Comparison of ENCODE assay signal across 8 cellular contexts in the genomic region with DNA sequence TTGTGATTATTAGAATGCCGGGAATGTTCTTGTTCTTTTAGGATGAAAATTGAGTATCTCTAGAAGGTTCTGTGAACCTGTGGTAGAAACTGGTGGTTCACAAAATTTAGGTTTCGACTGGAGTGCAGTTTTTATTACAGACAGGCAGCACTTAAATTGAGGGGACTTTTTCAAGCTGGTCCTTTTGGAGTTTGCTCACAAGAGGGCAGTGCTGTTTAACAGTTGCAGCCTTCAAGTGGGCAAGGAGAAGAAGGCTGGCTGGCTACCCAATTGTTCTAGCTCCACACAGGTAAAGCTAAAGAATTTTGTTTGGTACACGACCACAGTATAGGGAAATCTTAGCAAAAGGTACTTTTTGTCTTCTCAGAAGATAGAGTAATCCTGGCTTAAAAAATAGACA.
A peak's percentile ranks its signal among the peaks of the same experiment; 100 is the strongest.
DNase-seq lines count a peak whose midpoint lies in the region; ATAC-seq and TF ChIP-seq lines count a peak whose summit lies in the region.

No MANE protein-coding gene starts in this region.

- H3K9me3 ChIP-seq in heart right ventricle, result no peaks in the 10 kb centered on the region

- intact Hi-C loops in heart right ventricle (cut with DNase I), result loop anchor here in 3 of 10 donors (10.0 kb wide), 2 partner anchors 608 to 638 kb away; no protein-coding TSS in a partner anchor

- no peaks in the 10 kb centered on the region for H3K36me3 Mint-ChIP-seq in activated naive CD8-positive, alpha-beta T cell treated with anti-CD3 and anti-CD28 coated beads, Interleukin-2, amount 10 ng/mL, durations not matched to agents 7 days and 5 days

- peak; percentile 17 to 72 (median 58) for TF ChIP-seq CTCF in heart right ventricle (IDR thresholded peaks at IDR 0.05)

- H3K27ac ChIP-seq in heart right ventricle, result no peak overlapping the region

- peak; percentile 34 for DNase-seq in DMS153 (lab: John Stamatoyannopoulos, UW)
- peak; percentile 7 for DNase-seq in GM19240 (ENCODE audit: insufficient read length, low spot score)
- peak; percentile 78 for DNase-seq in NCI-H82 (lab: John Stamatoyannopoulos, UW)
- no peak for DNase-seq in activated naive CD8-positive, alpha-beta T cell treated with anti-CD3 and anti-CD28 coated beads, Interleukin-2, amount 10 ng/mL, durations not matched to agents 7 days and 5 days
- peak in 1 of 2 donors; percentile 43 for DNase-seq in heart right ventricle
- peak; percentile 79 for DNase-seq in retina

- H3K4me3 Mint-ChIP-seq in activated naive CD8-positive, alpha-beta T cell treated with anti-CD3 and anti-CD28 coated beads, Interleukin-2, amount 10 ng/mL, durations not matched to agents 7 days and 5 days, result no peak overlapping the region

- H3K4me1 Mint-ChIP-seq in activated naive CD8-positive, alpha-beta T cell treated with anti-CD3 and anti-CD28 coated beads, Interleukin-2, amount 10 ng/mL, durations not matched to agents 7 days and 5 days, result no peaks in the 10 kb centered on the region

- no peaks in the 10 kb centered on the region for H3K4me1 ChIP-seq in heart right ventricle

- H3K4me3 ChIP-seq in heart right ventricle, result no peak overlapping the region

- POLR2A ChIA-PET in activated naive CD8-positive, alpha-beta T cell treated with anti-CD3 and anti-CD28 coated beads, Interleukin-2, amount 10 ng/mL, durations not matched to agents 7 days and 5 days (lab: Charles Lee), result no interaction called here

- no peaks in the 10 kb centered on the region for H3K27me3 ChIP-seq in heart right ventricle

- H3K36me3 ChIP-seq in heart right ventricle, result no peaks in the 10 kb centered on the region

- 30 to 31% methylated on average over 3 of the region's 3 CpGs for WGBS in heart right ventricle, 2 donors

- H3K27me3 Mint-ChIP-seq in activated naive CD8-positive, alpha-beta T cell treated with anti-CD3 and anti-CD28 coated beads, Interleukin-2, amount 10 ng/mL, durations not matched to agents 7 days and 5 days, result peaks cover 36% of the 10 kb centered on the region

- H3K27ac Mint-ChIP-seq in activated naive CD8-positive, alpha-beta T cell treated with anti-CD3 and anti-CD28 coated beads, Interleukin-2, amount 10 ng/mL, durations not matched to agents 7 days and 5 days, result no peak overlapping the region

- no peaks in the 10 kb centered on the region for H3K9me3 Mint-ChIP-seq in activated naive CD8-positive, alpha-beta T cell treated with anti-CD3 and anti-CD28 coated beads, Interleukin-2, amount 10 ng/mL, durations not matched to agents 7 days and 5 days

- ATAC-seq in HG03469 (IDR thresholded peaks at IDR 0.05; ENCODE audit: unreplicated experiment) (peak; percentile 78), heart right ventricle (peak in 6 of 8 donors; percentile 50 to 78 (median 64)), GM18520 (IDR thresholded peaks at IDR 0.05; ENCODE audit: unreplicated experiment) (no peak)
- peak; percentile 45 for ATAC-seq in activated naive CD8-positive, alpha-beta T cell treated with anti-CD3 and anti-CD28 coated beads, Interleukin-2, amount 10 ng/mL, durations not matched to agents 7 days and 5 days (ENCODE audit: low read depth)
